18 cellular contexts compared by ENCODE assay signal in the genomic region with DNA sequence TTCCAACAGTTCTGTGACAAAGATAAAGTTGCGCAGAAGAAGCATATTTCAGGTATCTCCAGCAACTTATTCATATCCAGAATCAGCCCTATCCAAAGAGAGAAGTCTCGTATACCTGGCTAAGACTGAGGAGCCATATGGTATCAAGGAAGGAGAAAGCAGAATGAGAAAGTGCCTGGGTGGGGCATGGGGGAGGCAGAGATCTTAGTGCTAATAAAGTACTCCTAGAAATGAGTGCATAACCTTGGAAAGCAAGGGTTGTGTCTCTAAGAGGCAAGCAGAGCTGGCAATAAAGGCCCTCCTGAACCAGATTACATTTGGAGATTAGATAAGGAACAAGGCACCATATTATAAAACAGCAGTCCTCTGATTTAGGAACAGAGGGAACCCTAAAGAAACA.
"Had no signal": no experiment of that assay in that cellular context is flagged by ENCODE, and none has a peak within 500 bp of the region (broad histone marks: within the 10 kb centered on the region; RNA-seq: fewer than 3 reads in every experiment).

No MANE protein-coding gene starts in this region.

- DNase-seq: activated CD4-positive, alpha-beta T cell treated with anti-CD3 and anti-CD28 coated beads for 1 hour; activated CD8-positive, alpha-beta memory T cell treated with anti-CD3 and anti-CD28 coated beads for 24 hours; activated CD8-positive, alpha-beta memory T cell treated with anti-CD3 and anti-CD28 coated beads, Interleukin-2, amount 50 U/mL, for 48 hours; activated effector memory CD4-positive, alpha-beta T cell treated with anti-CD3 and anti-CD28 coated beads, Interleukin-2, amount 50 U/mL, for 16 hours; activated T-cell treated with anti-CD3 and anti-CD28 coated beads, Interleukin-2, amount 50 U/mL, for 48 hours; cerebellar nuclear complex; effector CD8-positive, alpha-beta T cell; esophagus squamous epithelium; immature natural killer cell; kidney glomerular epithelial cell; left ventricle myocardium superior; naive thymus-derived CD4-positive, alpha-beta T cell; ovary; sigmoid colon; stimulated activated naive B cell treated with anti-CD40 and anti-IgM and Interleukin-4, amounts not matched to agents 10 μg/mL and 1 μg/mL and 100 μg/mL, for 72 hours; WERI-Rb-1 had no signal

- H3K36me3 ChIP-seq: esophagus squamous epithelium, ovary, sigmoid colon, WERI-Rb-1 had no signal

- H3K36me3 Mint-ChIP-seq: activated naive CD4-positive, alpha-beta T cell treated with anti-CD3 and anti-CD28 coated beads, Interleukin-2, amount 50 U/mL, for 24 hours; immature natural killer cell had no signal

- H3K27me3 Mint-ChIP-seq: activated naive CD4-positive, alpha-beta T cell treated with anti-CD3 and anti-CD28 coated beads, Interleukin-2, amount 50 U/mL, for 24 hours; dendritic cell treated with granulocyte-macrophage colony-stimulating factor and Interleukin-4, amounts not matched to agents 40 ng/mL and 50 ng/mL, for 4 days; naive thymus-derived CD4-positive, alpha-beta T cell; stimulated activated naive B cell treated with anti-CD40 and anti-IgM and Interleukin-4, amounts not matched to agents 10 μg/mL and 1 μg/mL and 100 μg/mL, for 72 hours had no signal

- ATAC-seq: left ventricle myocardium superior; naive thymus-derived CD4-positive, alpha-beta T cell; stimulated activated naive B cell treated with anti-CD40 and anti-IgM and Interleukin-4, amounts not matched to agents 10 μg/mL and 1 μg/mL and 100 μg/mL, for 72 hours had no signal

- H3K9me3 ChIP-seq: esophagus squamous epithelium, ovary, sigmoid colon had no signal

- H3K4me3 ChIP-seq: esophagus squamous epithelium, ovary, sigmoid colon had no signal

- H3K4me3 Mint-ChIP-seq: dendritic cell treated with granulocyte-macrophage colony-stimulating factor and Interleukin-4, amounts not matched to agents 40 ng/mL and 50 ng/mL, for 4 days; stimulated activated naive B cell treated with anti-CD40 and anti-IgM and Interleukin-4, amounts not matched to agents 10 μg/mL and 1 μg/mL and 100 μg/mL, for 72 hours had no signal

- H3K9me3 Mint-ChIP-seq: dendritic cell treated with granulocyte-macrophage colony-stimulating factor and Interleukin-4, amounts not matched to agents 40 ng/mL and 50 ng/mL, for 4 days; immature natural killer cell; naive thymus-derived CD4-positive, alpha-beta T cell; stimulated activated naive B cell treated with anti-CD40 and anti-IgM and Interleukin-4, amounts not matched to agents 10 μg/mL and 1 μg/mL and 100 μg/mL, for 72 hours had no signal

- H3K27ac Mint-ChIP-seq: activated naive CD4-positive, alpha-beta T cell treated with anti-CD3 and anti-CD28 coated beads, Interleukin-2, amount 50 U/mL, for 24 hours; dendritic cell treated with granulocyte-macrophage colony-stimulating factor and Interleukin-4, amounts not matched to agents 40 ng/mL and 50 ng/mL, for 4 days; stimulated activated naive B cell treated with anti-CD40 and anti-IgM and Interleukin-4, amounts not matched to agents 10 μg/mL and 1 μg/mL and 100 μg/mL, for 72 hours had no signal

- H3K27ac ChIP-seq: esophagus squamous epithelium, ovary, sigmoid colon, WERI-Rb-1 had no signal

- H3K27me3 ChIP-seq: esophagus squamous epithelium, ovary, sigmoid colon had no signal
